ENCODE assay signal across 1 cellular context in the genomic region with DNA sequence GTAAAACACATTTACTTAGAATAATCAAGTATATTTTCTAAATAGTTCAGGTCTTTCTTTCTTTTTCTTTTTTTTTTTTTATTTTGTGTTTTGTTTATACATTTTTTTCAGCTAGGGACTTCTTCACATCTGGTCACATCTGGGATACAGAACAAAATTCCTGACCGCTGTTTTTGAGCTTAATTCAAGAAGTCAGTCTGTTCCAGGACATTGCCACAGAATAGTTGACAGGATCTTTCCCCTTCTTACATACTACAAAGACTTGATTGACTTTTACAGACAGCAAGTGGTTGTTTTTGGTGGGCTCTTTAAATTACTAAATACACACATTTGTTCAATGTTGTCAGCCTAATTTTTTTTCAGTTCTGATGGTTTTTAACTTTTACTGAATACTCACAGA.
TF ChIP-seq lines count a peak whose summit lies in the region.

No MANE protein-coding gene starts in this region.

TF ChIP-seq in IMR-90, 13 proteins besides CTCF, POLR2A, EP300 and RAD21 (continued from another document):
- TF ChIP-seq, protein P1, sequence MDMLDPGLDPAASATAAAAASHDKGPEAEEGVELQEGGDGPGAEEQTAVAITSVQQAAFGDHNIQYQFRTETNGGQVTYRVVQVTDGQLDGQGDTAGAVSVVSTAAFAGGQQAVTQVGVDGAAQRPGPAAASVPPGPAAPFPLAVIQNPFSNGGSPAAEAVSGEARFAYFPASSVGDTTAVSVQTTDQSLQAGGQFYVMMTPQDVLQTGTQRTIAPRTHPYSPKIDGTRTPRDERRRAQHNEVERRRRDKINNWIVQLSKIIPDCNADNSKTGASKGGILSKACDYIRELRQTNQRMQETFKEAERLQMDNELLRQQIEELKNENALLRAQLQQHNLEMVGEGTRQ (IDR thresholded peaks at IDR 0.05; ENCODE audit: low read depth, low read length): no peak
- no peak for TF ChIP-seq RCOR1 (IDR thresholded peaks at IDR 0.05; ENCODE audit: insufficient replicate concordance, low read length)
- no peak for TF ChIP-seq CEBPB (IDR thresholded peaks at IDR 0.05; ENCODE audit: low read depth, low read length)
- no peak for TF ChIP-seq BHLHE40 (IDR thresholded peaks at IDR 0.05; ENCODE audit: low read depth, low read length)
- no peak for TF ChIP-seq MXI1 (IDR thresholded peaks at IDR 0.05; ENCODE audit: borderline replicate concordance, low read depth, low read length)
- TF ChIP-seq, protein P2, sequence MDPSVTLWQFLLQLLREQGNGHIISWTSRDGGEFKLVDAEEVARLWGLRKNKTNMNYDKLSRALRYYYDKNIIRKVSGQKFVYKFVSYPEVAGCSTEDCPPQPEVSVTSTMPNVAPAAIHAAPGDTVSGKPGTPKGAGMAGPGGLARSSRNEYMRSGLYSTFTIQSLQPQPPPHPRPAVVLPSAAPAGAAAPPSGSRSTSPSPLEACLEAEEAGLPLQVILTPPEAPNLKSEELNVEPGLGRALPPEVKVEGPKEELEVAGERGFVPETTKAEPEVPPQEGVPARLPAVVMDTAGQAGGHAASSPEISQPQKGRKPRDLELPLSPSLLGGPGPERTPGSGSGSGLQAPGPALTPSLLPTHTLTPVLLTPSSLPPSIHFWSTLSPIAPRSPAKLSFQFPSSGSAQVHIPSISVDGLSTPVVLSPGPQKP (IDR thresholded peaks at IDR 0.05; ENCODE audit: borderline replicate concordance, low read depth, low read length): no peak
- TF ChIP-seq FOS (IDR thresholded peaks at IDR 0.05; ENCODE audit: low read depth, low read length): no peak
- no peak for TF ChIP-seq NFE2L2 (IDR thresholded peaks at IDR 0.05; ENCODE audit: low read depth, low read length)
- no peak for TF ChIP-seq MAFK (IDR thresholded peaks at IDR 0.05; ENCODE audit: low read depth, low read length)
- TF ChIP-seq RFX5 (IDR thresholded peaks at IDR 0.05; ENCODE audit: low read depth, low read length): no peak
- TF ChIP-seq SMC3 (IDR thresholded peaks at IDR 0.05; ENCODE audit: low read depth, low read length): no peak
